ENCODE assay signal across 12 cellular contexts in genomic region chr2:67797801-67798535, GRCh38.
A peak's percentile ranks its signal among the peaks of the same experiment; 100 is the strongest.
DNase-seq lines count a peak whose midpoint lies in the region; ATAC-seq and TF ChIP-seq lines count a peak whose summit lies in the region.
"Had no signal": no experiment of that assay in that cellular context is flagged by ENCODE, and none has a peak within 500 bp of the region (broad histone marks: within the 10 kb centered on the region; RNA-seq: fewer than 3 reads in every experiment).

No MANE protein-coding gene starts in this region.

- no peaks in the 10 kb centered on the region for H3K36me3 Mint-ChIP-seq in activated naive CD8-positive, alpha-beta T cell treated with anti-CD3 and anti-CD28 coated beads, Interleukin-2, amount 50 U/mL, for 24 hours (ENCODE audit: low read depth)

- H3K36me3 ChIP-seq in body of pancreas (replicated peaks in 1 of 2; ENCODE audit: insufficient read depth in 1 of 2, low read depth in 2 of 2): no peaks in the 10 kb centered on the region

- no peak overlapping the region for H3K4me3 Mint-ChIP-seq in activated naive CD8-positive, alpha-beta T cell treated with anti-CD3 and anti-CD28 coated beads, Interleukin-2, amount 50 U/mL, for 24 hours

- H3K4me1 Mint-ChIP-seq in activated naive CD8-positive, alpha-beta T cell treated with anti-CD3 and anti-CD28 coated beads, Interleukin-2, amount 50 U/mL, for 24 hours: no peaks in the 10 kb centered on the region

- WGBS in body of pancreas, 2 donors: 29 to 37% methylated on average over 7 of the region's 7 CpGs

- H3K9me3 ChIP-seq in body of pancreas: no peaks in the 10 kb centered on the region

- H3K9me3 Mint-ChIP-seq in activated naive CD8-positive, alpha-beta T cell treated with anti-CD3 and anti-CD28 coated beads, Interleukin-2, amount 50 U/mL, for 24 hours: no peaks in the 10 kb centered on the region

- TF ChIP-seq CTCF in body of pancreas (IDR thresholded peaks at IDR 0.05): no peak

- TF ChIP-seq POLR2A in body of pancreas (IDR thresholded peaks at IDR 0.05): no peak

- H3K27me3 Mint-ChIP-seq in activated naive CD8-positive, alpha-beta T cell treated with anti-CD3 and anti-CD28 coated beads, Interleukin-2, amount 50 U/mL, for 24 hours: no peaks in the 10 kb centered on the region

- no peaks in the 10 kb centered on the region for H3K27me3 ChIP-seq in body of pancreas

- ATAC-seq in body of pancreas: peak; percentile 51
- ATAC-seq in GM21576 (IDR thresholded peaks at IDR 0.05; ENCODE audit: unreplicated experiment): no peak
- no peak for ATAC-seq in activated naive CD8-positive, alpha-beta T cell treated with anti-CD3 and anti-CD28 coated beads, Interleukin-2, amount 50 U/mL, for 24 hours
- ATAC-seq in GM21723 (IDR thresholded peaks at IDR 0.05; ENCODE audit: unreplicated experiment): no peak
- ATAC-seq: stimulated activated naive CD8-positive, alpha-beta T cell treated with anti-CD3 and anti-CD28 coated beads, Interleukin-15, Interleukin-2, amounts not matched to agents 100 U/mL and 50 U/mL, for 24 hours had no signal

- no peak overlapping the region for H3K27ac Mint-ChIP-seq in activated naive CD8-positive, alpha-beta T cell treated with anti-CD3 and anti-CD28 coated beads, Interleukin-2, amount 50 U/mL, for 24 hours

- H3K4me1 ChIP-seq in body of pancreas: peaks cover 52% of the 10 kb centered on the region

- intact Hi-C loops in body of pancreas (cut with DNase I): no loop called here

- no peak overlapping the region for H3K4me3 ChIP-seq in body of pancreas

- DNase-seq in DMS79 treated with DMSO at 0.1 percent for 48 hours (lab: John Stamatoyannopoulos, UW) (peak; percentile 26), NCI-H2029 (lab: John Stamatoyannopoulos, UW) (peak; percentile 54), body of pancreas (peak; percentile 17 to 43 (median 30)), lung microvascular endothelial cell (ENCODE audit: low read depth in 2 of 2) (peak; percentile 29 to 62), T-helper 1 cell (no peak)
- no peak for DNase-seq in activated naive CD8-positive, alpha-beta T cell treated with anti-CD3 and anti-CD28 coated beads, Interleukin-2, amount 50 U/mL, for 24 hours
- DNase-seq: activated CD4-positive, alpha-beta T cell treated with anti-CD3 and anti-CD28 coated beads, Interleukin-2, amount 50 U/mL, for 48 hours; NCI-H2081 treated with DMSO at 0.1 percent for 48 hours; stimulated activated naive CD8-positive, alpha-beta T cell treated with anti-CD3 and anti-CD28 coated beads, Interleukin-15, Interleukin-2, amounts not matched to agents 100 U/mL and 50 U/mL, for 24 hours; SW 1271 had no signal

- peak overlapping the region in 3 of 4 donors; percentile 6 to 61 (median 41) for H3K27ac ChIP-seq in body of pancreas

Comparison
In these comparisons a context has a peak if more than half of its experiments do, and no peak if none do; other contexts are left out.
1. DNase-seq: peak in DMS79 treated with DMSO at 0.1 percent for 48 hours (single experiment), NCI-H2029 (single experiment), body of pancreas (4 of 4) and lung microvascular endothelial cell (2 of 2); none in activated naive CD8-positive, alpha-beta T cell treated with anti-CD3 and anti-CD28 coated beads, Interleukin-2, amount 50 U/mL, for 24 hours (single experiment) and T-helper 1 cell (0 of 5).